In the genomic region with DNA sequence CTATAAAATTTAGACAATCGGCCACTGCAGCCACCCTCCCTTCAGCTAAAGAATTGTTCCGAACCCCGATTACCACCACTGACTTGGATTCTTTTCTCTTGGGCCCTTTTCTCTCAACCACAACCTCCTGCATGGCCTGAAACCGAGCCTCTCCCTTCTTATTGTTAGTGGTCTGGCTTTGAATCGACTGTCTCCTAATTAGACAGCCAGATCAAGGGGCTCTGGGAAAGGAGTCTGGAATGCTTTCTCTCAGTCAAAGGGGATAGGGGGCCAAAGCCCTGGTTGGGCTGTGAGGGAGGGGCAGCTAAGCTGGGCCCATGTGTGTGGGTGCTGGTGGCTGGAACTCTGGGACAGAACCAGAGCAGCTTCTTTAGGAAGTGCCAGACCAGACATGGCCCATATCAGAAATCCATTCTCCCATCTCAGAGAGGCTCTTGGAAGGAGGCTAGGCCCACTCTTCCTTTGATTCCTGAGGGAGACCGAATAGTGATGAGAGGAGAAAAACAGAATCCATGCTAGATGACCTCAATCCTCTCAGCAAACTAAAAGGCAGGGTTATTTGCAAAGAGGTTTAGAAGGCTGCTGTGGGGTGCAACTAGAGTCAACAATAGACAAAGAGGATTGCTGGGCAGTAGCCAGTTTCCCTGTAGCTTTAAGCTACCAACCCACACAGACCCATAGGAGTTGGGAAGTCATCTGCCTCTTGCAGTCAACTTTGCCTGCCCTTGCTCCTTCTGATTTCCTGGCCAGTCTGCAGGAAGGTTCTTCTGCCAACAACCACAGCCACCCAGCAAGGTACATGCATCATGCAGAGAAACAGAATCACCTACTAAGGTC, we compare ENCODE assay signal across 35 cellular contexts.
DNase-seq lines count a peak whose midpoint lies in the region; ATAC-seq and TF ChIP-seq lines count a peak whose summit lies in the region.
"Had no signal": no experiment of that assay in that cellular context is flagged by ENCODE, and none has a peak within 500 bp of the region (broad histone marks: within the 10 kb centered on the region; RNA-seq: fewer than 3 reads in every experiment).

No MANE protein-coding gene starts in this region.

- H4K20me1 ChIP-seq in osteoblast (ENCODE audit: insufficient read depth, low read length), result no peaks in the 10 kb centered on the region

- intact Hi-C loops in CD4-positive, alpha-beta T cell (cut with DNase I, micrococcal nuclease), result no loop called here

- H3K4me1 Mint-ChIP-seq in CD4-positive, alpha-beta T cell (ENCODE audit: low read depth), result peaks cover 10% of the 10 kb centered on the region
- H3K4me1 Mint-ChIP-seq: activated B cell treated with CpG ODN at 0.5 μM for 24 hours had no signal

- no peak overlapping the region for H3K4me3 Mint-ChIP-seq in CD4-positive, alpha-beta T cell
- H3K4me3 Mint-ChIP-seq: activated B cell treated with CpG ODN at 0.5 μM for 24 hours had no signal

- H3K36me3 Mint-ChIP-seq in CD4-positive, alpha-beta T cell (ENCODE audit: low read depth), result peaks cover 6% of the 10 kb centered on the region

- H3K27me3 ChIP-seq in CD4-positive, alpha-beta T cell (ENCODE audit: control insufficient read depth, insufficient read depth, low read length), result no peaks in the 10 kb centered on the region
- no peaks in the 10 kb centered on the region for H3K27me3 ChIP-seq in osteoblast (ENCODE audit: insufficient read depth, low read length)
- H3K27me3 ChIP-seq: adrenal gland, BE2C, colonic mucosa, heart right ventricle, neutrophil, Peyer's patch, stomach, transverse colon had no signal

- POLR2A ChIA-PET in CD4-positive, alpha-beta T cell (lab: Charles Lee), result no interaction called here

- no peaks in the 10 kb centered on the region for H3K36me3 ChIP-seq in osteoblast (ENCODE audit: insufficient read depth, low read length)
- H3K36me3 ChIP-seq: adrenal gland, BE2C, colonic mucosa, heart right ventricle, neutrophil, Peyer's patch, stomach, transverse colon had no signal

- no peak overlapping the region for H3K27ac ChIP-seq in CD4-positive, alpha-beta T cell (ENCODE audit: low read depth, low read length)
- H3K27ac ChIP-seq in angular gyrus (ENCODE audit: low read depth, low read length) (peak overlapping the region; percentile 96), osteoblast (ENCODE audit: low read depth, low read length) (no peak overlapping the region)
- H3K27ac ChIP-seq: A549, adrenal gland, colonic mucosa, heart right ventricle, neutrophil, Peyer's patch, stomach, transverse colon had no signal

- H3K9me3 ChIP-seq in CD4-positive, alpha-beta T cell (ENCODE audit: control insufficient read depth, low read length), result no peaks in the 10 kb centered on the region
- no peaks in the 10 kb centered on the region for H3K9me3 ChIP-seq in osteoblast (ENCODE audit: low read depth, low read length)
- H3K9me3 ChIP-seq: A549, adrenal gland, BE2C, colonic mucosa, heart right ventricle, neutrophil, Peyer's patch, stomach, transverse colon had no signal

- H2AFZ ChIP-seq in osteoblast (ENCODE audit: low read length), result peak overlapping the region; percentile 38

- DNase-seq in CD4-positive, alpha-beta T cell, result no peak
- DNase-seq in hypothalamus (lab: John Stamatoyannopoulos, UW), result peak in 27 of 51 donors; percentile 6 to 84 (median 33)
- no peak for DNase-seq in osteoblast (ENCODE audit: insufficient read length, low spot score, missing footprints)
- DNase-seq in NK-92 treated with Interleukin-12 subunit alpha and Interleukin-12 subunit beta, amount 100 ng/mL, for 24 hours (lab: John Stamatoyannopoulos, UW), result no peak
- DNase-seq: activated B cell treated with CpG ODN at 0.5 μM for 24 hours; activated CD4-positive, alpha-beta T cell treated with anti-CD3 and anti-CD28 coated beads, Interleukin-2, amount 50 U/mL, for 48 hours; activated naive CD4-positive, alpha-beta T cell treated with Interleukin-2 at 50 U/mL for 16 hours; adrenal gland; BE2C; colonic mucosa; COR-L47; DMS53; effector memory CD4-positive, alpha-beta T cell; GF-D8; heart right ventricle; KG1; left cardiac atrium; MM.1S; NCI-H1417; NCI-H510A; Peyer's patch; SHP77 treated with DMSO at 0.1 percent for 48 hours; small intestine; stimulated activated CD4-positive, alpha-beta T cell treated with anti-CD3 and anti-CD28 coated beads, Interleukin-1b, Interleukin-23, amount 100 ng/mL, for 48 hours; stimulated activated CD8-positive, alpha-beta memory T cell treated with anti-CD3 and anti-CD28 coated beads, Interleukin-4, amount 100 ng/mL, for 48 hours; stomach; SW 1271; transverse colon had no signal

- no peak for TF ChIP-seq CTCF in CD4-positive, alpha-beta T cell (IDR thresholded peaks at IDR 0.05)
- TF ChIP-seq CTCF in osteoblast (IDR thresholded peaks at IDR 0.05; ENCODE audit: extremely low read depth, low read depth, low read length), result no peak

- CTCF ChIA-PET in CD4-positive, alpha-beta T cell (lab: Charles Lee), result no interaction called here

- H3K4me3 ChIP-seq in osteoblast (ENCODE audit: insufficient read depth, low read length), result no peak overlapping the region
- H3K4me3 ChIP-seq: A549, adrenal gland, colonic mucosa, heart right ventricle, Peyer's patch, stomach, transverse colon had no signal

- H3K79me2 ChIP-seq in osteoblast (ENCODE audit: insufficient read depth, low read length), result peaks cover under 1% of the 10 kb centered on the region

- H3K4me2 ChIP-seq in osteoblast (ENCODE audit: insufficient read depth, low read length), result no peak overlapping the region
- H3K4me2 ChIP-seq: A549 had no signal

- peak overlapping the region; percentile 24 for H3K27ac Mint-ChIP-seq in CD4-positive, alpha-beta T cell
- H3K27ac Mint-ChIP-seq: activated B cell treated with CpG ODN at 0.5 μM for 24 hours had no signal

- H3K9me3 Mint-ChIP-seq in CD4-positive, alpha-beta T cell, result peaks cover 2% of the 10 kb centered on the region
- H3K9me3 Mint-ChIP-seq: activated B cell treated with CpG ODN at 0.5 μM for 24 hours had no signal

- no peaks in the 10 kb centered on the region for H3K27me3 Mint-ChIP-seq in CD4-positive, alpha-beta T cell

- no peak for ATAC-seq in CD4-positive, alpha-beta T cell (ENCODE audit: poor library complexity)
- ATAC-seq in HG02623 (IDR thresholded peaks at IDR 0.05; ENCODE audit: unreplicated experiment), result no peak
- ATAC-seq in GM18867 (IDR thresholded peaks at IDR 0.05; ENCODE audit: unreplicated experiment), result no peak
- ATAC-seq in GM21825 (IDR thresholded peaks at IDR 0.05; ENCODE audit: unreplicated experiment), result no peak
- ATAC-seq: A549, HCT116, heart right ventricle, left cardiac atrium had no signal

- peaks cover 37% of the 10 kb centered on the region for H3K4me1 ChIP-seq in osteoblast (ENCODE audit: insufficient read depth, low read length)
- H3K4me1 ChIP-seq: adrenal gland, BE2C, colonic mucosa, heart right ventricle, Peyer's patch, stomach, transverse colon had no signal

Comparison
In these comparisons a context has a peak if more than half of its experiments do, and no peak if none do; other contexts are left out.
1. DNase-seq: peak in hypothalamus (27 of 51); none in CD4-positive, alpha-beta T cell (0 of 10), osteoblast (single experiment) and NK-92 treated with Interleukin-12 subunit alpha and Interleukin-12 subunit beta, amount 100 ng/mL, for 24 hours (single experiment).